Comparison of ENCODE assay signal across 20 cellular contexts in the genomic region with DNA sequence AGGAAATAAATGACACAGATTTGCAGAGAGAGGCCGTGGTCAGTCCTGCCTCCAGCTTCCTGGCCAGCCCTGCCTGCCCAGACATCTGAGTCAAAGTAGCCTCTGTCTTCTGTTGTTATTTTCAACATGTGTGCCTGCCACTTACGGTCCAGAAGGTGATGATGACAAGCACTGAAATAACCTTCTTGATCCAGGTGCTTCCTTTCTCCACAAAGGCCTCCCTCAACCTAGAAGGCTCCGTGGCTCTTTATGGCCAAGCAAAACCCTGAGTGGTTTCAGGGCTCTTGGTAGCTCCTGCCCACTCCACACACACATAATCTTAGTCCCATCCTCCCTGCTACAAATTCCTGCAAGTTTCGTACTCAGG. TPM values are rescaled to one million over a fixed set of nuclear protein-coding genes. Genes with fewer than 3 reads are reported as not detected.
DNase-seq lines count a peak whose midpoint lies in the region; ATAC-seq, FAIRE-seq and TF ChIP-seq lines count a peak whose summit lies in the region.
"Had no signal": no experiment of that assay in that cellular context is flagged by ENCODE, and none has a peak within 500 bp of the region (broad histone marks: within the 10 kb centered on the region; RNA-seq: fewer than 3 reads in every experiment).

No MANE protein-coding gene starts in this region.

- FAIRE-seq in GM12878 (lab: Jason Lieb, UNC) = no peak

- no peaks in the 10 kb centered on the region for H4K20me1 ChIP-seq in BLaER1
- H4K20me1 ChIP-seq in GM12878 (ENCODE audit: control insufficient read depth, insufficient read depth) = no peaks in the 10 kb centered on the region

- no TSS peak for BruUV-seq in GM12878 (replicated peaks; lab: Mats Ljungman, UMichigan)
- BruUV-seq in A673 (replicated peaks; lab: Mats Ljungman, UMichigan) = no TSS peak

- SMC1A ChIA-PET in GM12878 (lab: Charles Lee; ENCODE audit: uncharacterized antibody, unreplicated experiment) = interaction anchor here (0.6 to 2.1 kb wide), 10 partner anchors 15 to 478 kb away, joined by 3 to 11 read pairs (median 4); no protein-coding TSS in a partner anchor

- no peak for TF ChIP-seq EP300 in GM12878 (IDR thresholded peaks at IDR 0.05; ENCODE audit: borderline replicate concordance in 1 of 2, control insufficient read depth in 1 of 2, low read depth in 2 of 2, low read length in 2 of 2)

- peak overlapping the region; percentile 96 for H3K4me2 ChIP-seq in BLaER1
- peak overlapping the region; percentile 1; the same call in 1 of the 2 replicates for H3K4me2 ChIP-seq in GM12878 (ENCODE audit: control insufficient read depth, insufficient read depth)

- in situ Hi-C loops in GM12878 (cut with MboI) = loop anchor here (5.0 kb wide), 1 partner anchor 475 kb away; no protein-coding TSS in a partner anchor

- H3K36me3 ChIP-seq in BLaER1 (no peaks in the 10 kb centered on the region), GM12878 (ENCODE audit: control insufficient read depth in 2 of 2, insufficient read depth in 2 of 2, low read length in 1 of 2) (no peaks in the 10 kb centered on the region), A673 (ENCODE audit: insufficient read depth, low read length, poor library complexity, severe bottlenecking) (no peaks in the 10 kb centered on the region)
- H3K36me3 ChIP-seq: breast epithelium, gastrocnemius medialis, stomach had no signal

- ATAC-seq in GM19452 (IDR thresholded peaks at IDR 0.05; ENCODE audit: unreplicated experiment) (peak; percentile 17), HG03432 (IDR thresholded peaks at IDR 0.05; ENCODE audit: unreplicated experiment) (peak; percentile 11), GM12878 (no peak; the same call in 2 of the 3 replicates)

- WGBS in GM12878 (ENCODE audit: insufficient coverage, insufficient replicate concordance, low lambda C conversion rate, missing lambda C conversion rate) = 2% methylated on average over 4 of the region's 4 CpGs

- intact Hi-C loops in GM12878 (cut with micrococcal nuclease; ENCODE audit: unreplicated experiment) (loop anchor here (1.0 to 5.0 kb wide), 2 partner anchors 180 to 244 kb away; partner anchors contain the start of gene CLPTM1L), A673 (cut with micrococcal nuclease; ENCODE audit: unreplicated experiment) (loop anchor here (1.0 kb wide), 1 partner anchor 244 kb away; no protein-coding TSS in a partner anchor)

- H3K27ac ChIP-seq in BLaER1 (no peak overlapping the region), GM12878 (ENCODE audit: control insufficient read depth, insufficient read depth) (no peak overlapping the region), A673 (ENCODE audit: low read depth, low read length, poor library complexity, severe bottlenecking) (no peak overlapping the region)
- H3K27ac ChIP-seq: breast epithelium, gastrocnemius medialis, HL-60, SK-N-MC, stomach had no signal

- RAD21 ChIA-PET in GM12878 (lab: Charles Lee; ENCODE audit: unreplicated experiment) = interaction anchor here (0.7 to 1.8 kb wide), 8 partner anchors 33 to 478 kb away, joined by 3 to 12 read pairs (median 4); no protein-coding TSS in a partner anchor

- DNase-seq in GM12878 (ENCODE audit: low read depth, low spot score) (no peak), Kasumi-1 (lab: John Stamatoyannopoulos, UW) (no peak), A673 (ENCODE audit: low spot score) (no peak), pons (ENCODE audit: low spot score) (no peak)
- DNase-seq in central memory CD4-positive, alpha-beta T cell = no peak
- DNase-seq: activated CD4-positive, alpha-beta T cell treated with anti-CD3 and anti-CD28 coated beads for 1 hour; gastrocnemius medialis had no signal

- H3K27me3 ChIP-seq in BLaER1 (peaks cover 3% of the 10 kb centered on the region; the same call in 1 of the 2 replicates), GM12878 (replicated peaks in 1 of 2; ENCODE audit: control insufficient read depth in 2 of 2, insufficient read depth in 2 of 2, low read length in 1 of 2) (no peaks in the 10 kb centered on the region; a peak in 1 of 4 replicates), A673 (replicated peaks; ENCODE audit: insufficient read depth, low read depth, low read length, poor library complexity) (no peaks in the 10 kb centered on the region)
- H3K27me3 ChIP-seq: breast epithelium had no signal

- CTCF ChIA-PET in GM12878 (lab: Yijun Ruan, JAX) = interaction anchor here (0.6 to 3.9 kb wide), 20 partner anchors 16 to 486 kb away, joined by 3 to 20 read pairs (median 6); no protein-coding TSS in a partner anchor
- CTCF ChIA-PET in A673 (lab: Charles Lee) = interaction anchor here (0.6 to 1.7 kb wide), 6 partner anchors 33 to 478 kb away, joined by 3 to 10 read pairs (median 4); no protein-coding TSS in a partner anchor

- no peak for TF ChIP-seq CTCF in GM12878 (IDR thresholded peaks at IDR 0.05 in 2 of 3, conservative IDR thresholded peaks at IDR 0.05 in 1 of 3; ENCODE audit: control insufficient read depth in 2 of 3, extremely low read depth in 1 of 3, insufficient read depth in 1 of 3, low read depth in 3 of 3, low read length in 3 of 3)
- no peak for TF ChIP-seq CTCF in A673 (conservative IDR thresholded peaks at IDR 0.05; ENCODE audit: low read depth, low read length)

- H3K9me3 ChIP-seq in BLaER1 (no peaks in the 10 kb centered on the region), GM12878 (replicated peaks; ENCODE audit: control insufficient read depth, insufficient read depth, low read length) (no peaks in the 10 kb centered on the region), A673 (ENCODE audit: low read depth, low read length, poor library complexity, severe bottlenecking) (no peaks in the 10 kb centered on the region)
- H3K9me3 ChIP-seq: breast epithelium, gastrocnemius medialis, stomach had no signal

- TF ChIP-seq RAD21 in GM12878 (IDR thresholded peaks at IDR 0.05; ENCODE audit: insufficient read depth, low read depth, low read length) = no peak

- POLR2A ChIA-PET in GM12878 (lab: Charles Lee) = no interaction called here
- POLR2A ChIA-PET in A673 (lab: Charles Lee; ENCODE audit: low non-redundant PET) = no interaction called here

- no peak overlapping the region for H3K4me3 ChIP-seq in BLaER1
- H3K4me3 ChIP-seq in GM12878 = no peak overlapping the region
- H3K4me3 ChIP-seq in A673 (ENCODE audit: low read depth, low read length, poor library complexity, severe bottlenecking) = no peak overlapping the region

- no peak for TF ChIP-seq POLR2A in GM12878 (IDR thresholded peaks at IDR 0.05; ENCODE audit: low read depth, low read length)

- no peak overlapping the region for H3K9ac ChIP-seq in BLaER1
- no peak overlapping the region for H3K9ac ChIP-seq in GM12878 (ENCODE audit: control insufficient read depth, insufficient read depth, low read length)

- H3K4me1 ChIP-seq in BLaER1 (peaks cover 40% of the 10 kb centered on the region), GM12878 (ENCODE audit: control insufficient read depth, insufficient read depth, low read length) (peaks cover 3% of the 10 kb centered on the region), A673 (ENCODE audit: insufficient read depth, low read length, poor library complexity, severe bottlenecking) (no peaks in the 10 kb centered on the region)
- H3K4me1 ChIP-seq: gastrocnemius medialis had no signal

- no peak overlapping the region for H2AFZ ChIP-seq in GM12878 (ENCODE audit: control insufficient read depth, low read depth, low read length)

- no peaks in the 10 kb centered on the region for H3K79me2 ChIP-seq in GM12878 (ENCODE audit: control insufficient read depth, insufficient read depth, low read length)

RNA-seq across cellular contexts. Expression of gene SLC6A19, which starts 34.1 kb away (rescaled TPM):
- total RNA-seq in GM12878 (2013; cell fraction: nucleolus; rRNA removed) = not detected in 2 replicates
- total RNA-seq in GM12878 (2014; rRNA removed) (not detected in 2 replicates), GM12878 (2014; rRNA removed; fragmentation: Illumina TruSeq; extraction: Trizol) (not detected in 2 replicates), GM12878 (2021) (0.03 TPM in 1 of 2 replicates, not detected in the other), A673 (2021) (not detected in 2 replicates)
- not detected for polyA plus RNA-seq in GM12878 (2011; ENCODE audit: low read depth)
- polyA plus RNA-seq in GM12878 (2011; rRNA removed) (not detected in 2 replicates), GM12878 (2014; fragmentation: Illumina TruSeq; extraction: Trizol) (0.01 TPM in 1 of 2 replicates, not detected in the other), GM12878 (2014; fragmentation: Nextera tagmentation; extraction: Ambion mirVana) (not detected), GM12878 (2014; rRNA removed) (not detected in 2 replicates), GM12878 (2016; fragmentation: Nextera tagmentation; extraction: Ambion mirVana) (not detected)
- polyA plus RNA-seq in GM12878 (2011; cell fraction: cytosol; rRNA removed) = not detected in 2 replicates
- polyA plus RNA-seq in GM12878 (2011; cell fraction: nucleus; rRNA removed) = not detected in 2 replicates
- polyA plus RNA-seq in GM12878 (2012) = 0.04 TPM in 1 of 2 replicates, not detected in the other
- not detected in 2 replicates for polyA minus RNA-seq in GM12878 (2011; rRNA and poly(A)+ RNA removed)
- not detected in 2 replicates for polyA minus RNA-seq in GM12878 (2011; cell fraction: cytosol; rRNA and poly(A)+ RNA removed)
- polyA minus RNA-seq in GM12878 (2011; cell fraction: nucleus; rRNA and poly(A)+ RNA removed) = not detected in 2 replicates
- total RNA-seq: activated T-helper 17 cell treated with anti-CD3 and anti-CD28 coated beads, Interleukin-2, amount 50 U/mL, for 72 hours; breast epithelium; dermis blood vessel endothelial cell; epithelial cell of proximal tubule; HFFc6; osteocyte had no signal

RNA-seq across cellular contexts. Expression of gene SLC12A7, which starts 55.5 kb away (rescaled TPM):
- total RNA-seq in GM12878 (2013; cell fraction: nucleolus; rRNA removed) = 70.0 and 82.8 TPM in 2 replicates
- 3.5 and 5.0 TPM in 2 replicates for total RNA-seq in GM12878 (2014; rRNA removed)
- 2.1 and 3.0 TPM in 2 replicates for total RNA-seq in GM12878 (2014; rRNA removed; fragmentation: Illumina TruSeq; extraction: Trizol)
- 10.0 and 11.5 TPM in 2 replicates for total RNA-seq in GM12878 (2021)
- 1.6 TPM for polyA plus RNA-seq in GM12878 (2011; ENCODE audit: low read depth)
- polyA plus RNA-seq in GM12878 (2011; rRNA removed) = 1.5 and 2.8 TPM in 2 replicates
- polyA plus RNA-seq in GM12878 (2011; cell fraction: cytosol; rRNA removed) = 3.4 TPM in 2 replicates
- polyA plus RNA-seq in GM12878 (2011; cell fraction: nucleus; rRNA removed) = 38.8 and 41.9 TPM in 2 replicates
- polyA plus RNA-seq in GM12878 (2012) = 4.5 and 4.6 TPM in 2 replicates
- 0.78 and 2.9 TPM in 2 replicates for polyA plus RNA-seq in GM12878 (2014; fragmentation: Illumina TruSeq; extraction: Trizol)
- polyA plus RNA-seq in GM12878 (2014; fragmentation: Nextera tagmentation; extraction: Ambion mirVana) = under 1 TPM; 0.10 to 0.29 TPM
- 5.0 and 7.4 TPM in 2 replicates for polyA plus RNA-seq in GM12878 (2014; rRNA removed)
- 1 to 10 TPM; 2.3 to 3.2 TPM for polyA plus RNA-seq in GM12878 (2016; fragmentation: Nextera tagmentation; extraction: Ambion mirVana)
- 3.1 and 6.2 TPM in 2 replicates for polyA minus RNA-seq in GM12878 (2011; rRNA and poly(A)+ RNA removed)
- polyA minus RNA-seq in GM12878 (2011; cell fraction: cytosol; rRNA and poly(A)+ RNA removed) = 4.4 and 4.9 TPM in 2 replicates
- polyA minus RNA-seq in GM12878 (2011; cell fraction: nucleus; rRNA and poly(A)+ RNA removed) = 9.4 and 11.5 TPM in 2 replicates
- 45.2 and 55.5 TPM in 2 replicates for total RNA-seq in A673 (2021)

RNA-seq across cellular contexts. Expression of gene SLC6A18, which starts 57.8 kb away (rescaled TPM):
- not detected in 2 replicates for total RNA-seq in GM12878 (2013; cell fraction: nucleolus; rRNA removed)
- total RNA-seq in GM12878 (2014; rRNA removed) (not detected in 2 replicates), GM12878 (2014; rRNA removed; fragmentation: Illumina TruSeq; extraction: Trizol) (not detected in 2 replicates), GM12878 (2021) (not detected in 2 replicates), A673 (2021) (not detected in 2 replicates)
- not detected for polyA plus RNA-seq in GM12878 (2011; ENCODE audit: low read depth)
- polyA plus RNA-seq in GM12878 (2011; rRNA removed) (not detected in 2 replicates), GM12878 (2014; fragmentation: Illumina TruSeq; extraction: Trizol) (not detected in 2 replicates), GM12878 (2014; fragmentation: Nextera tagmentation; extraction: Ambion mirVana) (not detected), GM12878 (2014; rRNA removed) (not detected in 2 replicates), GM12878 (2016; fragmentation: Nextera tagmentation; extraction: Ambion mirVana) (not detected)
- not detected in 2 replicates for polyA plus RNA-seq in GM12878 (2011; cell fraction: cytosol; rRNA removed)
- polyA plus RNA-seq in GM12878 (2011; cell fraction: nucleus; rRNA removed) = not detected in 2 replicates
- polyA plus RNA-seq in GM12878 (2012) = not detected in 2 replicates
- not detected in 2 replicates for polyA minus RNA-seq in GM12878 (2011; rRNA and poly(A)+ RNA removed)
- not detected in 2 replicates for polyA minus RNA-seq in GM12878 (2011; cell fraction: cytosol; rRNA and poly(A)+ RNA removed)
- not detected in 2 replicates for polyA minus RNA-seq in GM12878 (2011; cell fraction: nucleus; rRNA and poly(A)+ RNA removed)
- total RNA-seq: activated T-helper 17 cell treated with anti-CD3 and anti-CD28 coated beads, Interleukin-2, amount 50 U/mL, for 72 hours; breast epithelium; dermis blood vessel endothelial cell; epithelial cell of proximal tubule; gastrocnemius medialis; HFFc6; osteocyte; sciatic nerve; stomach had no signal
- polyA plus RNA-seq: stomach had no signal
